Comparison of ENCODE assay signal across 19 cellular contexts in genomic region chr1:114216431-114217173, GRCh38.
"Had no signal": no experiment of that assay in that cellular context is flagged by ENCODE, and none has a peak within 500 bp of the region (broad histone marks: within the 10 kb centered on the region; RNA-seq: fewer than 3 reads in every experiment).

No MANE protein-coding gene starts in this region.

- H3K36me3 ChIP-seq: cardiac muscle cell, suprapubic skin had no signal

- H3K9me3 ChIP-seq: suprapubic skin had no signal

- H3K27ac ChIP-seq: cardiac muscle cell, suprapubic skin had no signal

- DNase-seq: activated CD4-positive, alpha-beta memory T cell treated with anti-CD3 and anti-CD28 coated beads, Interleukin-2, amount 10 ng/mL, durations not matched to agents 7 days and 5 days; activated CD4-positive, alpha-beta T cell treated with anti-CD3 and anti-CD28 coated beads for 4 hours; activated CD8-positive, alpha-beta memory T cell treated with anti-CD3 and anti-CD28 coated beads, Interleukin-2, amount 10 ng/mL, durations not matched to agents 7 days and 5 days; activated naive CD4-positive, alpha-beta T cell; activated naive CD8-positive, alpha-beta T cell treated with anti-CD3 and anti-CD28 coated beads for 36 hours; amniotic stem cell; effector memory CD8-positive, alpha-beta T cell; immature natural killer cell; left ventricle myocardium superior; nephron progenitor cell; nucleus accumbens; posterior cingulate gyrus; retina; stimulated activated CD4-positive, alpha-beta T cell treated with anti-CD3 and anti-CD28 coated beads, Interleukin-12 subunit alpha, Interleukin-12 subunit beta, amount 100 ng/mL, for 4 hours; stimulated activated CD4-positive, alpha-beta T cell treated with anti-CD3 and anti-CD28 coated beads, Interleukin-2, amount 100 ng/mL, for 48 hours; stimulated activated naive CD8-positive, alpha-beta T cell treated with anti-CD3 and anti-CD28 coated beads, Interleukin-15, amount 100 ng/mL, for 72 hours had no signal

- H3K4me1 ChIP-seq: suprapubic skin had no signal

- ATAC-seq: activated CD8-positive, alpha-beta memory T cell treated with anti-CD3 and anti-CD28 coated beads, Interleukin-2, amount 10 ng/mL, durations not matched to agents 7 days and 5 days; effector memory CD8-positive, alpha-beta T cell; left ventricle myocardium superior; stimulated activated naive CD8-positive, alpha-beta T cell treated with anti-CD3 and anti-CD28 coated beads, Interleukin-15, amount 100 ng/mL, for 72 hours; WTC11 had no signal

- H3K4me3 ChIP-seq: cardiac muscle cell, suprapubic skin had no signal

- H3K27me3 ChIP-seq: cardiac muscle cell, suprapubic skin had no signal
